In the genomic region with DNA sequence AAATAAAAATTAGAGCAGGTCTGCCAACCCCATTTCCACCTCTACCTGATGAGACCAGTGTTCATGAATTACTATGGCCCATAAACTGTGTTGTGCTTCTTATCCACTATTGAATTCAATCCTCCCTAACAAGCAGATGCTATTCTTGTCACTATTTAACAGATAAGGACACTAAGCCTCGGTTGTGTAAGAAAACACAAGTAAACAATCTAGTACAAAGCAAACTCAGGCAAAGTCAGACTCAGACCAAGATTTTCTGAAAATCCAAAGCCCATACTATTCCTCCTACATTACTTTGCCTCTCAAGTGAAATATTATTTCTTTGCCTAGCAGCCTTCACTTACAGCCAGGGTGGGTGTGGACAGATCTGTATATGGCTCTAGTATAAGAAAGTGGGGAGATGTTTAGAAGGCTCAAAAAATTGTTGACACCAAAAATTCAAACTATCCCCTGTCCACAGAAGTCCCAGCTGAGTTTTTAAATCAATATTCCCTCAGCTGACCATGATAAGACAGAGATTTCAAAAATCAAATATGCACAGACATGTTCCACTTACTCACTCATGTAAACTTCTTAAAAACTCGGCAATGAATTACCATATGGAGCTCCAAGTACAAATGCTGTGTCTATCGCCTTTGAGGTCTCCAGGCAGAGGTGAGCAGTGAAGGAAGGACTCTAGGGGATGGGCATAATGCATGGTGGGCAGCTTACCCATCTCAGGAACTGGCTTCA, we compare ENCODE assay signal across 19 cellular contexts. TPM values are rescaled to one million over a fixed set of nuclear protein-coding genes. Genes with fewer than 3 reads are reported as not detected.
A peak's percentile ranks its signal among the peaks of the same experiment; 100 is the strongest.
DNase-seq lines count a peak whose midpoint lies in the region; ATAC-seq and TF ChIP-seq lines count a peak whose summit lies in the region.
"Had no signal": no experiment of that assay in that cellular context is flagged by ENCODE, and none has a peak within 500 bp of the region (broad histone marks: within the 10 kb centered on the region; RNA-seq: fewer than 3 reads in every experiment).

No MANE protein-coding gene starts in this region.

- H3K9me3 Mint-ChIP-seq in endodermal cell: no peaks in the 10 kb centered on the region
- no peaks in the 10 kb centered on the region for H3K9me3 Mint-ChIP-seq in activated CD4-positive, alpha-beta memory T cell treated with anti-CD3 and anti-CD28 coated beads, Interleukin-2, amount 10 ng/mL, durations not matched to agents 7 days and 5 days
- H3K9me3 Mint-ChIP-seq: CD4-positive, alpha-beta T cell; IgD-negative memory B cell had no signal

- no peak overlapping the region for H3K9ac ChIP-seq in Karpas-422 (ENCODE audit: low read length)
- no peak overlapping the region for H3K9ac ChIP-seq in endodermal cell (ENCODE audit: extremely low read depth, low read length, poor library complexity, severe bottlenecking)
- H3K9ac ChIP-seq in liver (ENCODE audit: low read depth in 1 of 2, low read length in 2 of 2): peak overlapping the region in 1 of 2 donors; percentile 7
- H3K9ac ChIP-seq: BLaER1 treated with 17β-estradiol and CSF1 and Interleukin-3, amounts not matched to agents 10 nM and 100 nM had no signal

- DNase-seq in Karpas-422 (no peak), endodermal cell (no peak), testis (no peak), omental fat pad (ENCODE audit: low spot score) (no peak)
- DNase-seq in activated CD4-positive, alpha-beta memory T cell treated with anti-CD3 and anti-CD28 coated beads, Interleukin-2, amount 10 ng/mL, durations not matched to agents 7 days and 5 days: no peak
- DNase-seq: ACHN; CD4-positive, alpha-beta T cell; DMS153; DMS79 treated with DMSO at 0.1 percent for 48 hours; EL; HCEC 1CT; HFFc6 had no signal

- no peaks in the 10 kb centered on the region for H3K36me3 Mint-ChIP-seq in endodermal cell (ENCODE audit: low read depth)
- no peaks in the 10 kb centered on the region for H3K36me3 Mint-ChIP-seq in activated CD4-positive, alpha-beta memory T cell treated with anti-CD3 and anti-CD28 coated beads, Interleukin-2, amount 10 ng/mL, durations not matched to agents 7 days and 5 days (ENCODE audit: low read depth)
- H3K36me3 Mint-ChIP-seq: IgD-negative memory B cell had no signal

- no peaks in the 10 kb centered on the region for H3K9me2 ChIP-seq in Karpas-422 (replicated peaks; ENCODE audit: insufficient read depth, low read length)

- H3K27ac ChIP-seq in C4-2B: peak overlapping the region; percentile 34; the same call in 1 of the 2 replicates
- H3K27ac ChIP-seq in Karpas-422 (ENCODE audit: low read length): no peak overlapping the region
- no peak overlapping the region for H3K27ac ChIP-seq in endodermal cell (ENCODE audit: low read depth, low read length)
- peak overlapping the region; percentile 49 to 75 for H3K27ac ChIP-seq in liver (ENCODE audit: low read depth in 1 of 2, low read length in 2 of 2)
- no peak overlapping the region for H3K27ac ChIP-seq in testis
- H3K27ac ChIP-seq: BLaER1 treated with 17β-estradiol and CSF1 and Interleukin-3, amounts not matched to agents 10 nM and 100 nM had no signal

- no peaks in the 10 kb centered on the region for H3K36me3 ChIP-seq in Karpas-422 (ENCODE audit: insufficient read depth, low read length)
- no peaks in the 10 kb centered on the region for H3K36me3 ChIP-seq in endodermal cell (ENCODE audit: control insufficient read depth, insufficient read depth, low read length)
- no peaks in the 10 kb centered on the region for H3K36me3 ChIP-seq in liver (ENCODE audit: control insufficient read depth in 4 of 4, insufficient read depth in 3 of 4, low read depth in 1 of 4, low read length in 3 of 4)
- H3K36me3 ChIP-seq in testis (ENCODE audit: low read depth, missing control alignments): no peaks in the 10 kb centered on the region
- H3K36me3 ChIP-seq: BLaER1 treated with 17β-estradiol and CSF1 and Interleukin-3, amounts not matched to agents 10 nM and 100 nM had no signal

- CTCF ChIA-PET in activated CD4-positive, alpha-beta memory T cell treated with anti-CD3 and anti-CD28 coated beads, Interleukin-2, amount 10 ng/mL, durations not matched to agents 7 days and 5 days (lab: Charles Lee): no interaction called here

- H3K4me1 Mint-ChIP-seq in endodermal cell: peaks cover 49% of the 10 kb centered on the region
- H3K4me1 Mint-ChIP-seq in activated CD4-positive, alpha-beta memory T cell treated with anti-CD3 and anti-CD28 coated beads, Interleukin-2, amount 10 ng/mL, durations not matched to agents 7 days and 5 days: no peaks in the 10 kb centered on the region
- H3K4me1 Mint-ChIP-seq: IgD-negative memory B cell had no signal

- peaks cover 24% of the 10 kb centered on the region for H3K4me1 ChIP-seq in Karpas-422 (ENCODE audit: low read length)
- peaks cover 15% of the 10 kb centered on the region for H3K4me1 ChIP-seq in endodermal cell (ENCODE audit: control insufficient read depth, insufficient read depth, low read length)
- peaks cover 5 to 55% (median 42%) of the 10 kb centered on the region in 4 donors for H3K4me1 ChIP-seq in liver (ENCODE audit: control insufficient read depth in 4 of 4, insufficient read depth in 4 of 4, low read length in 3 of 4)
- H3K4me1 ChIP-seq in testis: no peaks in the 10 kb centered on the region

- H3K4me3 ChIP-seq in Karpas-422 (ENCODE audit: low read length) (no peak overlapping the region), endodermal cell (ENCODE audit: low read length) (peak overlapping the region; percentile 3), liver (ENCODE audit: low read depth in 1 of 3, low read length in 3 of 3) (peak overlapping the region in 2 of 3 donors; percentile 3 to 48), testis (no peak overlapping the region)
- H3K4me3 ChIP-seq: BLaER1 treated with 17β-estradiol and CSF1 and Interleukin-3, amounts not matched to agents 10 nM and 100 nM had no signal

- ATAC-seq in HG03432 (IDR thresholded peaks at IDR 0.05; ENCODE audit: unreplicated experiment): no peak
- ATAC-seq in omental fat pad (ENCODE audit: low FRiP score): no peak

- H3K27me3 Mint-ChIP-seq in endodermal cell (ENCODE audit: insufficient read depth): peaks cover 11% of the 10 kb centered on the region
- no peaks in the 10 kb centered on the region for H3K27me3 Mint-ChIP-seq in activated CD4-positive, alpha-beta memory T cell treated with anti-CD3 and anti-CD28 coated beads, Interleukin-2, amount 10 ng/mL, durations not matched to agents 7 days and 5 days
- H3K27me3 Mint-ChIP-seq: CD4-positive, alpha-beta T cell had no signal

- peak overlapping the region; percentile 9 for H3K4me2 ChIP-seq in Karpas-422 (ENCODE audit: low read depth, low read length, poor library complexity, severe bottlenecking)

- POLR2A ChIA-PET in activated CD4-positive, alpha-beta memory T cell treated with anti-CD3 and anti-CD28 coated beads, Interleukin-2, amount 10 ng/mL, durations not matched to agents 7 days and 5 days (lab: Charles Lee): no interaction called here

- no peak overlapping the region for H3K4me3 Mint-ChIP-seq in endodermal cell
- no peak overlapping the region for H3K4me3 Mint-ChIP-seq in activated CD4-positive, alpha-beta memory T cell treated with anti-CD3 and anti-CD28 coated beads, Interleukin-2, amount 10 ng/mL, durations not matched to agents 7 days and 5 days
- H3K4me3 Mint-ChIP-seq: CD4-positive, alpha-beta T cell; HFFc6; IgD-negative memory B cell had no signal

- TF ChIP-seq CTCF in C4-2B (conservative IDR thresholded peaks at IDR 0.05): no peak
- TF ChIP-seq CTCF in endodermal cell (conservative IDR thresholded peaks at IDR 0.05): no peak
- TF ChIP-seq CTCF in liver (IDR thresholded peaks at IDR 0.05; ENCODE audit: low read depth, low read length, missing input control): no peak
- TF ChIP-seq CTCF in testis (IDR thresholded peaks at IDR 0.05): no peak
- TF ChIP-seq CTCF in omental fat pad (IDR thresholded peaks at IDR 0.05): no peak

- H3K27me3 ChIP-seq in Karpas-422 (ENCODE audit: low read length) (no peaks in the 10 kb centered on the region), endodermal cell (ENCODE audit: control insufficient read depth, insufficient read depth, low read length, poor library complexity, severe bottlenecking) (peaks cover 12% of the 10 kb centered on the region), liver (ENCODE audit: control insufficient read depth in 4 of 4, insufficient read depth in 4 of 4, low read length in 3 of 4) (no peaks in the 10 kb centered on the region), testis (no peaks in the 10 kb centered on the region)
- H3K27me3 ChIP-seq: BLaER1 treated with 17β-estradiol and CSF1 and Interleukin-3, amounts not matched to agents 10 nM and 100 nM had no signal

- no peak overlapping the region for H3K27ac Mint-ChIP-seq in endodermal cell
- H3K27ac Mint-ChIP-seq in activated CD4-positive, alpha-beta memory T cell treated with anti-CD3 and anti-CD28 coated beads, Interleukin-2, amount 10 ng/mL, durations not matched to agents 7 days and 5 days: no peak overlapping the region
- H3K27ac Mint-ChIP-seq: CD4-positive, alpha-beta T cell; HFFc6; IgD-negative memory B cell had no signal

- intact Hi-C loops in testis (cut with DNase I; ENCODE audit: low total_unique reads): no loop called here

- no peaks in the 10 kb centered on the region for H3K79me2 ChIP-seq in Karpas-422 (ENCODE audit: low read length)

- 78 to 90% methylated on average over 2 to 3 of the region's 3 CpGs for WGBS in endodermal cell (ENCODE audit: insufficient coverage in 1 of 2, insufficient read length in 1 of 2), 2 experiments
- WGBS in liver: 29% methylated on average over 3 of the region's 3 CpGs
- 71 to 76% methylated on average over 3 of the region's 3 CpGs for WGBS in testis, 2 donors

- TF ChIP-seq RAD21 in liver (IDR thresholded peaks at IDR 0.05): peak in 1 of 2 donors; percentile 15

- no peaks in the 10 kb centered on the region for H4K20me1 ChIP-seq in Karpas-422 (ENCODE audit: insufficient read depth, low read depth, low read length)
- H4K20me1 ChIP-seq: BLaER1 treated with 17β-estradiol and CSF1 and Interleukin-3, amounts not matched to agents 10 nM and 100 nM had no signal

- TF ChIP-seq POLR2A in testis (IDR thresholded peaks at IDR 0.05): no peak

- no peak overlapping the region for H2AFZ ChIP-seq in Karpas-422 (ENCODE audit: low read length)

- H3K9me3 ChIP-seq in Karpas-422 (ENCODE audit: low read length) (no peaks in the 10 kb centered on the region), endodermal cell (ENCODE audit: control insufficient read depth, low read length) (no peaks in the 10 kb centered on the region), liver (ENCODE audit: control insufficient read depth in 4 of 4, low read length in 3 of 4) (no peaks in the 10 kb centered on the region), testis (no peaks in the 10 kb centered on the region)

TF ChIP-seq in liver, 16 proteins besides CTCF, POLR2A, EP300 and RAD21 (continues in another document):
- TF ChIP-seq RXRA (IDR thresholded peaks at IDR 0.05): peak; percentile 26 to 33

RNA-seq across cellular contexts. Expression of a gene that starts 16.0 kb away (rescaled TPM):
- total RNA-seq in Karpas-422 (2014; rRNA removed; shearing (Covaris generic); ENCODE audit: low replicate concordance): not detected in 2 replicates
- not detected for total RNA-seq in endodermal cell
- 13.7 TPM for polyA plus RNA-seq in endodermal cell (2013, experiment 1 of 2)
- 9.0 TPM for polyA plus RNA-seq in endodermal cell (2013, experiment 2 of 2)
- 100 to 1,000 TPM; 295 to 600 TPM for total RNA-seq in liver
- polyA plus RNA-seq in liver: 1,000 to 10,000 TPM; 1,251 to 4,751 TPM
- not detected for total RNA-seq in activated CD4-positive, alpha-beta memory T cell treated with anti-CD3 and anti-CD28 coated beads, Interleukin-2, amount 10 ng/mL, durations not matched to agents 7 days and 5 days
- 1 to 10 TPM in 1 of 2 donors, under 1 TPM in 1; 0.63 to 1.1 TPM for total RNA-seq in testis
- polyA plus RNA-seq in testis (ENCODE audit: insufficient read depth, low read depth, low replicate concordance): 2.8 TPM
- not detected for total RNA-seq in omental fat pad
- total RNA-seq: A172; CD4-positive, alpha-beta T cell; H4; HFFc6 had no signal
- polyA plus RNA-seq: IgD-negative memory B cell had no signal

Comparison
In these comparisons a context has a peak if more than half of its experiments do, and no peak if none do; other contexts are left out.
1. H3K27ac ChIP-seq: peak in C4-2B (single experiment) and liver (2 of 2); none in Karpas-422 (single experiment), endodermal cell (single experiment) and testis (0 of 2).
2. H3K4me3 ChIP-seq: peak in endodermal cell (single experiment) and liver (2 of 3); none in Karpas-422 (single experiment) and testis (0 of 2).
3. RNA of a gene that starts 16.0 kb away (total RNA-seq): 295 to 600 TPM in liver; 0.63 to 1.1 TPM in testis, not detected in endodermal cell, not detected in Karpas-422, not detected in activated CD4-positive, alpha-beta memory T cell treated with anti-CD3 and anti-CD28 coated beads, Interleukin-2, amount 10 ng/mL, durations not matched to agents 7 days and 5 days and not detected in omental fat pad; every median in the first group is over 100 times any median in the second.